Comparison of ENCODE assay signal across 8 cellular contexts in genomic region chr3:43288366-43288765, GRCh38. TPM values are rescaled to one million over a fixed set of nuclear protein-coding genes. Genes with fewer than 3 reads are reported as not detected.
DNase-seq lines count a peak whose midpoint lies in the region; ATAC-seq, FAIRE-seq and TF ChIP-seq lines count a peak whose summit lies in the region.

No MANE protein-coding gene starts in this region.

- H3K4me3 ChIP-seq in SU-DHL-6 (ENCODE audit: insufficient read depth, low read length, poor library complexity, severe bottlenecking) (no peak overlapping the region), esophagus squamous epithelium (peak overlapping the region; percentile 54 to 91 (median 70)), gastrocnemius medialis (peak overlapping the region; percentile 53 to 79 (median 72))

- TF ChIP-seq CTCF in SU-DHL-6 (IDR thresholded peaks at IDR 0.05; ENCODE audit: insufficient read depth, low read length, poor library complexity, severe bottlenecking) = no peak
- TF ChIP-seq CTCF in esophagus squamous epithelium (IDR thresholded peaks at IDR 0.05) = no peak
- no peak for TF ChIP-seq CTCF in gastrocnemius medialis (IDR thresholded peaks at IDR 0.05 in 4 of 5, conservative IDR thresholded peaks at IDR 0.05 in 1 of 5)

- H3K4me1 ChIP-seq in esophagus squamous epithelium (peaks cover 12 to 74% (median 47%) of the 10 kb centered on the region in 3 donors), gastrocnemius medialis (peaks cover 52 to 55% of the 10 kb centered on the region in 2 donors)

- H3K79me2 ChIP-seq in SU-DHL-6 (ENCODE audit: insufficient read depth, low read length) = peaks cover 23% of the 10 kb centered on the region

- H3K27ac ChIP-seq in SU-DHL-6 (ENCODE audit: low read depth, low read length) = no peak overlapping the region
- H3K27ac ChIP-seq in esophagus squamous epithelium = peak overlapping the region; percentile 91 to 99 (median 98)
- peak overlapping the region; percentile 79 to 88 (median 82) for H3K27ac ChIP-seq in gastrocnemius medialis

- FAIRE-seq in GM12891 (lab: Jason Lieb, UNC) = peak; percentile 28

- H3K27me3 ChIP-seq in SU-DHL-6 (ENCODE audit: low read length) = no peaks in the 10 kb centered on the region
- no peaks in the 10 kb centered on the region for H3K27me3 ChIP-seq in esophagus squamous epithelium
- no peaks in the 10 kb centered on the region for H3K27me3 ChIP-seq in gastrocnemius medialis

- in situ Hi-C loops in gastrocnemius medialis (cut with MboI; ENCODE audit: low sequenced_read_pairs in 4 of 4) = loop anchor here in 1 of 4 donors (10.0 kb wide), 1 partner anchor 216 kb away; no protein-coding TSS in a partner anchor

- H3K4me2 ChIP-seq in SU-DHL-6 (ENCODE audit: low read depth, low read length, poor library complexity, severe bottlenecking) = peak overlapping the region; percentile 76

- peak; percentile 31 for ATAC-seq in HG02973 (IDR thresholded peaks at IDR 0.05; ENCODE audit: unreplicated experiment)
- ATAC-seq in gastrocnemius medialis = no peak

- H3K9ac ChIP-seq in SU-DHL-6 (ENCODE audit: low read length) = peak overlapping the region; percentile 55; the same call in 1 of the 2 replicates

- H3K36me3 ChIP-seq in SU-DHL-6 (ENCODE audit: low read length) (no peaks in the 10 kb centered on the region), esophagus squamous epithelium (no peaks in the 10 kb centered on the region), gastrocnemius medialis (no peaks in the 10 kb centered on the region)

- H4K20me1 ChIP-seq in SU-DHL-6 (ENCODE audit: low read depth, low read length) = peaks cover 11% of the 10 kb centered on the region; the same call in 1 of the 2 replicates

- intact Hi-C loops in esophagus squamous epithelium (cut with DNase I) = no loop called here
- intact Hi-C loops in gastrocnemius medialis (cut with DNase I; ENCODE audit: low total_unique reads) = loop anchor here (5.0 to 10.0 kb wide), 4 partner anchors 76 to 404 kb away; partner anchors contain the start of genes ABHD5 and POMGNT2

- no peaks in the 10 kb centered on the region for H3F3A ChIP-seq in SU-DHL-6 (ENCODE audit: insufficient read depth)

- H3K9me3 ChIP-seq in SU-DHL-6 (ENCODE audit: insufficient read depth, low read length) (no peaks in the 10 kb centered on the region), esophagus squamous epithelium (no peaks in the 10 kb centered on the region), gastrocnemius medialis (no peaks in the 10 kb centered on the region)

- no peak overlapping the region for H2AFZ ChIP-seq in SU-DHL-6 (ENCODE audit: low read depth, low read length, severe bottlenecking)

- 0% methylated on average over 2 of the region's 2 CpGs for WGBS in esophagus squamous epithelium, 2 donors

- TF ChIP-seq POLR2A in GM12891 (IDR thresholded peaks at IDR 0.05; ENCODE audit: low read depth, low read length) (no peak), esophagus squamous epithelium (IDR thresholded peaks at IDR 0.05) (no peak), gastrocnemius medialis (IDR thresholded peaks at IDR 0.05) (no peak)

- no peak for DNase-seq in GM12891 (ENCODE audit: insufficient read length, low spot score)
- no peak for DNase-seq in esophagus squamous epithelium (lab: John Stamatoyannopoulos, UW)
- no peak for DNase-seq in gastrocnemius medialis
- DNase-seq in UCSD-AML1 (lab: John Stamatoyannopoulos, UW; ENCODE audit: unreplicated experiment) = no peak
- no peak for DNase-seq in NCI-H1436 treated with DMSO at 0.1 percent for 48 hours (lab: John Stamatoyannopoulos, UW)
- no peak for DNase-seq in NCI-H510A treated with DMSO at 0.1 percent for 48 hours (lab: John Stamatoyannopoulos, UW)

- H3K9me2 ChIP-seq in SU-DHL-6 (replicated peaks; ENCODE audit: insufficient read depth, low read length) = no peaks in the 10 kb centered on the region

TF ChIP-seq in GM12891, 5 proteins besides CTCF, POLR2A, EP300 and RAD21:
- TF ChIP-seq PAX5 (IDR thresholded peaks at IDR 0.05; ENCODE audit: insufficient read depth, low read length, severe bottlenecking) (no peak), POU2F2 (IDR thresholded peaks at IDR 0.05; ENCODE audit: low read depth, low read length) (no peak), TAF1 (IDR thresholded peaks at IDR 0.05; ENCODE audit: low read depth, low read length) (no peak), SPI1 (IDR thresholded peaks at IDR 0.05; ENCODE audit: low read depth, low read length) (no peak), POLR2AphosphoS5 (IDR thresholded peaks at IDR 0.05; ENCODE audit: low read depth, low read length) (no peak)

RNA-seq across cellular contexts. Expression of gene SNRK, which starts 2.0 kb away (rescaled TPM):
- 3.8 TPM for polyA plus RNA-seq in GM12891 (2012; ENCODE audit: low read depth, missing spikeins)
- total RNA-seq in esophagus squamous epithelium (10 to 100 TPM; 27.0 to 42.0 (median 29.5) TPM), gastrocnemius medialis (10 to 100 TPM; 18.4 to 29.0 (median 21.9) TPM)
